22 cellular contexts compared by ENCODE assay signal in genomic region chr11:12707500-12707880, GRCh38. TPM values are rescaled to one million over a fixed set of nuclear protein-coding genes. Genes with fewer than 3 reads are reported as not detected.
DNase-seq lines count a peak whose midpoint lies in the region; ATAC-seq and TF ChIP-seq lines count a peak whose summit lies in the region.
"Had no signal": no experiment of that assay in that cellular context is flagged by ENCODE, and none has a peak within 500 bp of the region (broad histone marks: within the 10 kb centered on the region; RNA-seq: fewer than 3 reads in every experiment).

No MANE protein-coding gene starts in this region.

- peak in 2 of 8 donors; percentile 22 to 35 for ATAC-seq in heart right ventricle
- peak; percentile 76 for ATAC-seq in left lobe of liver
- no peak for ATAC-seq in GM21723 (IDR thresholded peaks at IDR 0.05; ENCODE audit: unreplicated experiment)

- H3K27me3 ChIP-seq in heart right ventricle = no peaks in the 10 kb centered on the region
- H3K27me3 ChIP-seq: breast epithelium, left lung had no signal

- H3K27ac Mint-ChIP-seq in glutamatergic neuron (ENCODE audit: unreplicated experiment) = no peak overlapping the region
- H3K27ac Mint-ChIP-seq: activated naive CD4-positive, alpha-beta T cell treated with anti-CD3 and anti-CD28 coated beads for 36 hours; CD4-positive, CD25-positive, alpha-beta regulatory T cell had no signal

- H3K4me1 Mint-ChIP-seq in glutamatergic neuron (ENCODE audit: low read depth, unreplicated experiment) = peaks cover 8% of the 10 kb centered on the region
- H3K4me1 Mint-ChIP-seq: CD4-positive, CD25-positive, alpha-beta regulatory T cell had no signal

- no peaks in the 10 kb centered on the region for H3K36me3 ChIP-seq in heart right ventricle
- H3K36me3 ChIP-seq: breast epithelium, left lung had no signal

- H3K36me3 Mint-ChIP-seq in glutamatergic neuron (ENCODE audit: unreplicated experiment) = no peaks in the 10 kb centered on the region

- no peak overlapping the region for H3K4me3 ChIP-seq in heart right ventricle
- H3K4me3 ChIP-seq: breast epithelium, coronary artery, left lung had no signal

- no peaks in the 10 kb centered on the region for H3K9me3 ChIP-seq in heart right ventricle
- H3K9me3 ChIP-seq: breast epithelium, left lung had no signal

- no peak overlapping the region for H3K4me3 Mint-ChIP-seq in glutamatergic neuron (ENCODE audit: unreplicated experiment)
- H3K4me3 Mint-ChIP-seq: activated naive CD4-positive, alpha-beta T cell treated with anti-CD3 and anti-CD28 coated beads for 36 hours; nephron progenitor cell had no signal

- peaks cover 10 to 52% (median 29%) of the 10 kb centered on the region in 9 donors for H3K4me1 ChIP-seq in heart right ventricle
- H3K4me1 ChIP-seq: breast epithelium had no signal

- peaks cover 2% of the 10 kb centered on the region for H3K9me3 Mint-ChIP-seq in glutamatergic neuron (ENCODE audit: unreplicated experiment)
- H3K9me3 Mint-ChIP-seq: activated naive CD4-positive, alpha-beta T cell treated with anti-CD3 and anti-CD28 coated beads for 36 hours; nephron progenitor cell had no signal

- H3K27me3 Mint-ChIP-seq in glutamatergic neuron (ENCODE audit: unreplicated experiment) = peaks cover 7% of the 10 kb centered on the region

- TF ChIP-seq CTCF in heart right ventricle (IDR thresholded peaks at IDR 0.05) (no peak), glutamatergic neuron (IDR thresholded peaks at IDR 0.05; ENCODE audit: partially characterized antibody, unreplicated experiment) (no peak)

- intact Hi-C loops in heart right ventricle (cut with DNase I) = no loop called here
- intact Hi-C loops in cardiac septum (cut with DNase I) = no loop called here

- peak overlapping the region in 6 of 10 donors; percentile 9 to 52 (median 38) for H3K27ac ChIP-seq in heart right ventricle
- H3K27ac ChIP-seq: breast epithelium, coronary artery, left lung had no signal

- DNase-seq in heart right ventricle (no peak), cardiac septum (ENCODE audit: low spot score) (no peak), NCI-H69 (lab: John Stamatoyannopoulos, UW) (peak; percentile 80), left lobe of liver (ENCODE audit: low spot score) (no peak), DMS53 (lab: John Stamatoyannopoulos, UW) (no peak), glutamatergic neuron (no peak)
- DNase-seq: activated CD4-positive, alpha-beta T cell treated with anti-CD3 and anti-CD28 coated beads for 4 hours; activated naive CD4-positive, alpha-beta T cell treated with anti-CD3 and anti-CD28 coated beads for 36 hours; activated T-cell treated with anti-CD3 and anti-CD28 coated beads, Interleukin-2, amount 50 U/mL, for 48 hours; amniotic stem cell; CD4-positive, CD25-positive, alpha-beta regulatory T cell; HCEC 1CT; left lung; MV-4-11; NCI-H1930; NCI-H524 treated with DMSO at 0.1 percent for 48 hours; nephron progenitor cell; T-helper 1 cell had no signal

RNA-seq across cellular contexts. Expression of gene TEAD1, which starts 33.3 kb away (rescaled TPM):
- total RNA-seq in heart right ventricle = 100 to 1,000 TPM; 107 to 138 (median 117) TPM
- 10 to 100 TPM; 12.7 to 19.1 TPM for polyA plus RNA-seq in heart right ventricle
- 103 TPM for total RNA-seq in cardiac septum
- 29.6 TPM for total RNA-seq in left lobe of liver
- total RNA-seq in glutamatergic neuron (ENCODE audit: unreplicated experiment) = 62.5 TPM
- total RNA-seq: mononuclear cell had no signal
- polyA plus RNA-seq: CD4-positive, CD25-positive, alpha-beta regulatory T cell had no signal
